Comparison of ENCODE assay signal across 8 cellular contexts in the genomic region with DNA sequence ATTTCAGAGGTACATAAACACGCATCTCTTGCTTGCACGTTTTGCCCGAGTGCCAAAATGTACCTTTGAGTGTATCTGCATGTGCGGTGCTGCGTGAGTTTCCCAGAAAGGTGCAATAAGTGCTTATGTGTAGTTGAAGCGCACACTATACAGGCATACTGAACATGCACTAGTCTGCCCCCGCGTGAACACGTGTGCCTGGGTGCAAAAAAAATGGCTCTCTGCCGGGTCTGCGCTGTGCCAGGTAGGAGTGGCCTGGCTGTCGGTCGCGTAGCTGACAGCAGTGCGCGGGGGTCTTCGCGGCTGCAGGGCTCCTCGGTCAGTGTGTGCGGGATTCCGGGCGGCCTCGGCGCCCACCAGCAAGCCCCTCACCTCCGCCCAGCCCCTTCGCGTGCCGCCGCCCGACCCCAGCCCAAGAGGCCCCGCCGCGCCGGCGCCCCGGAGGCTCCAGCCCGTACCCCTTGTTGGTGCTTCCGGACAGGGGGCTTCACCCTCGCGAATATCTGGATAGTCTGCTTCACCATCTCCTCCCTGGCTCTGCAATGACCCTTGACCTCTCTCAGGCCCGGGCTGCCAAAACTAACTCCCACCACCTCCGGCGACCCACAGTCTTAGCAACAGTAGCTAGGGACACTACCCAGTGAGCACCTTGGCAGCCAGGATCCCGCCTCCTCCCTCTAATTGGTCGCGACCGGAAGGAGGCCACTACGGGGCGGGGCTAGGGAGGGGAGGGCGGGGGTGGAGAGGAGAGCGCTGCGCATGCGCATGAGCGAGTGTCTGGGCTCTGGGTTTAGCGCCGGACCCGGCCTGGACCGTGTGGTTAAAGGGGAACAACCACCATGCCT. TPM values are rescaled to one million over a fixed set of nuclear protein-coding genes. Genes with fewer than 3 reads are reported as not detected.
DNase-seq lines count a peak whose midpoint lies in the region; ATAC-seq and TF ChIP-seq lines count a peak whose summit lies in the region.

A gene with protein sequence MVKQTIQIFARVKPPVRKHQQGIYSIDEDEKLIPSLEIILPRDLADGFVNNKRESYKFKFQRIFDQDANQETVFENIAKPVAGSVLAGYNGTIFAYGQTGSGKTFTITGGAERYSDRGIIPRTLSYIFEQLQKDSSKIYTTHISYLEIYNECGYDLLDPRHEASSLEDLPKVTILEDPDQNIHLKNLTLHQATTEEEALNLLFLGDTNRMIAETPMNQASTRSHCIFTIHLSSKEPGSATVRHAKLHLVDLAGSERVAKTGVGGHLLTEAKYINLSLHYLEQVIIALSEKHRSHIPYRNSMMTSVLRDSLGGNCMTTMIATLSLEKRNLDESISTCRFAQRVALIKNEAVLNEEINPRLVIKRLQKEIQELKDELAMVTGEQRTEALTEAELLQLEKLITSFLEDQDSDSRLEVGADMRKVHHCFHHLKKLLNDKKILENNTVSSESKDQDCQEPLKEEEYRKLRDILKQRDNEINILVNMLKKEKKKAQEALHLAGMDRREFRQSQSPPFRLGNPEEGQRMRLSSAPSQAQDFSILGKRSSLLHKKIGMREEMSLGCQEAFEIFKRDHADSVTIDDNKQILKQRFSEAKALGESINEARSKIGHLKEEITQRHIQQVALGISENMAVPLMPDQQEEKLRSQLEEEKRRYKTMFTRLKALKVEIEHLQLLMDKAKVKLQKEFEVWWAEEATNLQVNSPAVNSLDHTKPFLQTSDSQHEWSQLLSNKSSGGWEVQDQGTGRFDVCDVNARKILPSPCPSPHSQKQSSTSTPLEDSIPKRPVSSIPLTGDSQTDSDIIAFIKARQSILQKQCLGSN (minus strand): TSS at position 622 of the 845 bp plus-strand sequence. CDS start 98 bp downstream, at position 524.

- H3K36me3 Mint-ChIP-seq in CD4-positive, alpha-beta memory T cell: no peaks in the 10 kb centered on the region
- H3K36me3 Mint-ChIP-seq in activated T-helper 17 cell treated with anti-CD3 and anti-CD28 coated beads, Interleukin-2, amount 50 U/mL, for 72 hours (ENCODE audit: low read depth): no peaks in the 10 kb centered on the region
- no peaks in the 10 kb centered on the region for H3K36me3 Mint-ChIP-seq in naive B cell

- H3K79me2 ChIP-seq in fibroblast of lung (ENCODE audit: control insufficient read depth, insufficient read depth, low read length): no peaks in the 10 kb centered on the region

- H3K36me3 ChIP-seq in CD4-positive, alpha-beta memory T cell (ENCODE audit: insufficient read depth, low read length): no peaks in the 10 kb centered on the region
- H3K36me3 ChIP-seq in fibroblast of lung (ENCODE audit: control insufficient read depth, insufficient read depth, low read length): no peaks in the 10 kb centered on the region

- peak; percentile 83 for ATAC-seq in GM19468 (IDR thresholded peaks at IDR 0.05; ENCODE audit: extremely low read depth, unreplicated experiment)
- ATAC-seq in activated T-helper 17 cell treated with anti-CD3 and anti-CD28 coated beads, Interleukin-2, amount 50 U/mL, for 72 hours (replicated peaks): peak; percentile 99
- ATAC-seq in naive B cell (ENCODE audit: low read depth in 2 of 2): peak; percentile 96 to 97

- no peak within 1 kb of the TSS for H3K27ac ChIP-seq in CD4-positive, alpha-beta memory T cell (ENCODE audit: low read depth, low read length)
- peak within 1 kb of the TSS; percentile 43 for H3K27ac ChIP-seq in fibroblast of lung (ENCODE audit: insufficient read depth, low read length)

- H3K4me3 ChIP-seq in CD4-positive, alpha-beta memory T cell (ENCODE audit: low read length in 2 of 2): peak within 1 kb of the TSS; percentile 37 to 39
- peak within 1 kb of the TSS; percentile 49 to 76 (median 72) for H3K4me3 ChIP-seq in fibroblast of lung (replicated peaks in 1 of 4; ENCODE audit: control extremely low read depth in 1 of 4, insufficient read depth in 1 of 4, low read depth in 3 of 4, low read length in 4 of 4)

- peak within 1 kb of the TSS; percentile 89 to 95 (median 92) for H3K4me3 Mint-ChIP-seq in CD4-positive, alpha-beta memory T cell
- H3K4me3 Mint-ChIP-seq in activated T-helper 17 cell treated with anti-CD3 and anti-CD28 coated beads, Interleukin-2, amount 50 U/mL, for 72 hours: peak within 1 kb of the TSS; percentile 85
- H3K4me3 Mint-ChIP-seq in naive B cell: peak within 1 kb of the TSS; percentile 90 to 96 (median 93)

- H3K9me3 ChIP-seq in CD4-positive, alpha-beta memory T cell (ENCODE audit: control insufficient read depth in 1 of 2, low read length in 2 of 2): no peaks in the 10 kb centered on the region
- no peaks in the 10 kb centered on the region for H3K9me3 ChIP-seq in fibroblast of lung (ENCODE audit: control insufficient read depth, insufficient read depth, low read depth, low read length)

- H4K20me1 ChIP-seq in fibroblast of lung (ENCODE audit: control insufficient read depth, extremely low read depth, insufficient read depth, low read length): no peaks in the 10 kb centered on the region

- no peak for TF ChIP-seq CTCF in fibroblast of lung (conservative IDR thresholded peaks at IDR 0.05 in 1 of 2, IDR thresholded peaks at IDR 0.05 in 1 of 2; ENCODE audit: low read depth in 1 of 2, low read length in 2 of 2)

- peaks cover 0 to 10% (median 0%) of the 10 kb centered on the region in 8 donors for H3K9me3 Mint-ChIP-seq in CD4-positive, alpha-beta memory T cell
- no peaks in the 10 kb centered on the region for H3K9me3 Mint-ChIP-seq in activated T-helper 17 cell treated with anti-CD3 and anti-CD28 coated beads, Interleukin-2, amount 50 U/mL, for 72 hours
- peaks cover 0 to 7% (median 0%) of the 10 kb centered on the region in 7 donors for H3K9me3 Mint-ChIP-seq in naive B cell

- H3K27ac Mint-ChIP-seq in CD4-positive, alpha-beta memory T cell: peak within 1 kb of the TSS in 4 of 7 donors; percentile 63 to 83 (median 75)
- H3K27ac Mint-ChIP-seq in activated T-helper 17 cell treated with anti-CD3 and anti-CD28 coated beads, Interleukin-2, amount 50 U/mL, for 72 hours: peak within 1 kb of the TSS; percentile 75
- peak within 1 kb of the TSS in 1 of 6 donors; percentile 57 for H3K27ac Mint-ChIP-seq in naive B cell

- H3K4me1 ChIP-seq in CD4-positive, alpha-beta memory T cell (ENCODE audit: insufficient read depth, low read length): no peaks in the 10 kb centered on the region
- no peaks in the 10 kb centered on the region for H3K4me1 ChIP-seq in fibroblast of lung (ENCODE audit: control insufficient read depth, extremely low read depth, insufficient read depth, low read length)

- H3K4me2 ChIP-seq in fibroblast of lung (ENCODE audit: extremely low read depth, insufficient read depth, low read length): peak within 1 kb of the TSS; percentile 48

- H3K27me3 Mint-ChIP-seq in CD4-positive, alpha-beta memory T cell: peaks cover 1 to 4% of the 10 kb centered on the region in 2 donors
- no peaks in the 10 kb centered on the region for H3K27me3 Mint-ChIP-seq in activated T-helper 17 cell treated with anti-CD3 and anti-CD28 coated beads, Interleukin-2, amount 50 U/mL, for 72 hours
- H3K27me3 Mint-ChIP-seq in naive B cell: peaks cover 0 to 8% (median 7%) of the 10 kb centered on the region in 3 donors

- CTCF ChIA-PET in CD4-positive, alpha-beta memory T cell (lab: Charles Lee; ENCODE audit: partially characterized antibody): no interaction called here

- H3K4me1 Mint-ChIP-seq in CD4-positive, alpha-beta memory T cell: peaks cover 0 to 7% (median 4%) of the 10 kb centered on the region in 4 donors
- no peaks in the 10 kb centered on the region for H3K4me1 Mint-ChIP-seq in activated T-helper 17 cell treated with anti-CD3 and anti-CD28 coated beads, Interleukin-2, amount 50 U/mL, for 72 hours
- H3K4me1 Mint-ChIP-seq in naive B cell: peaks cover 4 to 10% (median 8%) of the 10 kb centered on the region in 3 donors

- POLR2A ChIA-PET in CD4-positive, alpha-beta memory T cell (lab: Charles Lee; ENCODE audit: partially characterized antibody): no interaction called here

- intact Hi-C loops in CD4-positive, alpha-beta memory T cell (cut with micrococcal nuclease): loop anchor here (5.0 to 10.0 kb wide), 2 partner anchors 610 to 902 kb away; a partner anchor contains a TSS

- peak within 1 kb of the TSS; percentile 83 for H2AFZ ChIP-seq in fibroblast of lung (ENCODE audit: low read length)

- no peaks in the 10 kb centered on the region for H3K27me3 ChIP-seq in CD4-positive, alpha-beta memory T cell (ENCODE audit: insufficient read depth, low read length)
- H3K27me3 ChIP-seq in fibroblast of lung (ENCODE audit: control insufficient read depth, insufficient read depth, low read length): no peaks in the 10 kb centered on the region

- DNase-seq in CD4-positive, alpha-beta memory T cell: peak; percentile 58 to 71 (median 66)
- DNase-seq in HS-5 (ENCODE audit: low read depth): peak; percentile 35
- peak; percentile 75 for DNase-seq in NOMO-1 treated with dmso at 0.1 percent for 144 hours (lab: John Stamatoyannopoulos, UW; ENCODE audit: unreplicated experiment)
- peak; percentile 82 to 85 for DNase-seq in fibroblast of lung (ENCODE audit: low read depth in 2 of 2)
- peak; percentile 43 for DNase-seq in naive B cell
- peak; percentile 61 to 66 for DNase-seq in stimulated activated CD8-positive, alpha-beta memory T cell treated with anti-CD3 and anti-CD28 coated beads, Interleukin-7, amount 100 ng/mL, for 4 hours (ENCODE audit: low read depth in 2 of 2)

- H3K9ac ChIP-seq in fibroblast of lung (ENCODE audit: insufficient read depth, low read length): peak within 1 kb of the TSS; percentile 68

RNA-seq across cellular contexts. Expression of the gene that starts here (rescaled TPM):
- not detected for total RNA-seq in CD4-positive, alpha-beta memory T cell
- polyA plus RNA-seq in CD4-positive, alpha-beta memory T cell: not detected
- under 1 TPM in 1 of 2 donors, not detected in 1; 0.48 TPM for total RNA-seq in activated T-helper 17 cell treated with anti-CD3 and anti-CD28 coated beads, Interleukin-2, amount 50 U/mL, for 72 hours
- total RNA-seq in fibroblast of lung: 0.77 and 0.83 TPM in 2 replicates
- 0.24 and 0.28 TPM in 2 replicates for polyA plus RNA-seq in fibroblast of lung
- polyA plus RNA-seq in fibroblast of lung (2012): 0.29 and 0.35 TPM in 2 replicates
- 0.26 and 1.5 TPM in 2 replicates for polyA minus RNA-seq in fibroblast of lung (ENCODE audit: low replicate concordance)
- polyA plus RNA-seq in naive B cell (ENCODE audit: low read depth in 6 of 6): under 1 TPM in 2 of 6 donors, not detected in 4; 0.16 to 0.19 TPM

Comparison
In these comparisons a context has a peak if more than half of its experiments do, and no peak if none do; other contexts are left out.
1. Peak in DNase-seq and H3K4me3 ChIP-seq in CD4-positive, alpha-beta memory T cell; RNA of the gene not detected or under 1 TPM.
2. Peak in ATAC-seq in activated T-helper 17 cell treated with anti-CD3 and anti-CD28 coated beads, Interleukin-2, amount 50 U/mL, for 72 hours; RNA of the gene not detected or under 1 TPM.
3. Peak in DNase-seq and ATAC-seq in naive B cell; RNA of the gene not detected or under 1 TPM.